Comparison of ENCODE assay signal across 26 cellular contexts in the genomic region with DNA sequence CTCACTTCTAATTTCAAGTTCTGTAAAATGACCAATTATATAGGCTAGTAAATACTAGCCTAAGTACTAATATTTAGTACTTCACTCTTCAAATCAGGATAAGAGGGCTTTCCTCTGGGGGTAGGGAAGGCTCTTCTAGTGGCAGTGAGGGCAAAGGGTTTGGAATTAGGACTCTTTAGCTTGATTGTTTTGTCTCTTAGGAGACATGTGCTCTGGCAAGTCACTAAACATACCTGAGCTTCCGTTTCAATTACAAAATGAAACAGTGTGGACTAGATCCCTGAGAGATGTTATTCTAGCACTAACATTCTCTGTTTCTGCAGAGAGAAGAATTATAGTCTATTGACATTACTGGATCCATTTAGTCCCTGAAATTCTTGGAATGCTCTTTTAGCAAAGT.
"Had no signal": no experiment of that assay in that cellular context is flagged by ENCODE, and none has a peak within 500 bp of the region (broad histone marks: within the 10 kb centered on the region; RNA-seq: fewer than 3 reads in every experiment).

No MANE protein-coding gene starts in this region.

- DNase-seq: activated CD4-positive, alpha-beta T cell treated with anti-CD3 and anti-CD28 coated beads, Interleukin-2, amount 10 ng/mL, durations not matched to agents 24 days and 14 days; activated CD4-positive, alpha-beta T cell treated with anti-CD3 and anti-CD28 coated beads, Interleukin-2, amount 50 U/mL, for 48 hours; activated CD8-positive, alpha-beta T cell treated with anti-CD3 and anti-CD28 coated beads, Interleukin-2, amount 10 ng/mL, durations not matched to agents 7 days and 5 days; activated gamma-delta T cell; activated naive CD4-positive, alpha-beta T cell treated with Interleukin-2 at 50 U/mL for 16 hours; activated naive CD8-positive, alpha-beta T cell treated with anti-CD3 and anti-CD28 coated beads, Interleukin-2, amount 10 ng/mL, durations not matched to agents 7 days and 5 days; activated T-cell treated with anti-CD3 and anti-CD28 coated beads, Interleukin-2, amount 50 U/mL, for 24 hours; amygdala; caudate nucleus; Kasumi-1; KG1; MG63; NCI-H1048; NCI-H1105 treated with DMSO at 0.1 percent for 48 hours; NCI-H1436; NCI-H1694; NCI-H1930; NCI-H2081 treated with DMSO at 0.1 percent for 48 hours; NCI-H2171; NCI-H510A treated with DMSO at 0.1 percent for 48 hours; NCI-H526 treated with DMSO at 0.1 percent for 48 hours; NCI-H774; PC-9; SHP77; SJCRH30; T1000 had no signal

- ATAC-seq: activated CD8-positive, alpha-beta T cell treated with anti-CD3 and anti-CD28 coated beads, Interleukin-2, amount 10 ng/mL, durations not matched to agents 7 days and 5 days had no signal
